ENCODE assay signal across 10 cellular contexts in the genomic region with DNA sequence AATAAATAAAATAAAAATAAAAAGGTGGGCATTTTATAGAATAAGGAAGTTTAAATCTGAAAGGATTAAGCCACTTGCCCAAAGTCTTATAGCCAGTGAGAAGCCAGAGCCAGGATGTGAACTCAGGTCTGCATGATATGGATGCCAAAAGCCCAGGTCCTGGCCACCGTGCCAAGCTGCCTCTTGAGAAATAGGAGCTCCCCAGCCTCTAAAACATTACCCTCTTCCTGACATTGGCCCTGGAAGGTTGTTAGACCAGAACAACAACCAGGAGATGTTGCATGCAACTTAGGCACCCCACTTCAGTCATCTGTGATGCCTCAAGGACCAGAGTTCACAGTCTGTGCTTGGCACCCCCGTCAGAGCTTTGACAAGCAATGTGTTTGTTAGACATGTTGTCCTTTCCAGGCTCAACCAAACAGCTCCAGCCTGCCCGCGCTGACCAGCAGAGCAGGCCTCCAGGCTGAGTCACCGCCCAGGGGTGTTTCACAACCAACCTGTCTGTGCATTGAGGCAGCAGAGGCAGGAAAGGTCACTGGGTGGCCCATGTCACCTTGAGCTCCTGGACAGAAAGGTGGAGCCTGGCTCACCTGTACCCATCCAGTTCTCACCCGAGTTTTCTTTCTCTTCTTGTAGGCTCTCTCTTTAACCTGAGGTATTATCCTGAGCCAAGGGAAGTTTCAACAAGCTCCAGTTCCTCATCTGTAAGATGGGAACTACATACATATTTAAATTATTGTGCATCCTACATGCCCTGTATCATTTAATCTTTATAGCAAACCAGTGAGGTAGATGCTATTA. TPM values are rescaled to one million over a fixed set of nuclear protein-coding genes. Genes with fewer than 3 reads are reported as not detected.
DNase-seq lines count a peak whose midpoint lies in the region; ATAC-seq and TF ChIP-seq lines count a peak whose summit lies in the region.
"Had no signal": no experiment of that assay in that cellular context is flagged by ENCODE, and none has a peak within 500 bp of the region (broad histone marks: within the 10 kb centered on the region; RNA-seq: fewer than 3 reads in every experiment).

No MANE protein-coding gene starts in this region.

- no peaks in the 10 kb centered on the region for H3K36me3 Mint-ChIP-seq in naive thymus-derived CD4-positive, alpha-beta T cell

- H3K27me3 Mint-ChIP-seq in naive thymus-derived CD4-positive, alpha-beta T cell: peaks cover 0 to 8% (median 0%) of the 10 kb centered on the region in 5 donors

- intact Hi-C loops in naive thymus-derived CD4-positive, alpha-beta T cell (cut with micrococcal nuclease): no loop called here

- no peaks in the 10 kb centered on the region for H3K36me3 ChIP-seq in naive thymus-derived CD4-positive, alpha-beta T cell (ENCODE audit: control insufficient read depth in 2 of 3, insufficient read depth in 3 of 3, low read length in 3 of 3)

- CTCF ChIA-PET in naive thymus-derived CD4-positive, alpha-beta T cell (lab: Charles Lee): interaction anchor here (0.6 kb wide), 1 partner anchor 39 kb away, joined by 3 read pairs; no protein-coding TSS in a partner anchor

- POLR2A ChIA-PET in naive thymus-derived CD4-positive, alpha-beta T cell (lab: Charles Lee): interaction anchor here (0.6 kb wide), 1 partner anchor 868 kb away, joined by 3 read pairs; no protein-coding TSS in a partner anchor

- TF ChIP-seq POLR2A in NB4 (IDR thresholded peaks at IDR 0.05; ENCODE audit: extremely low read depth, insufficient read length): no peak

- DNase-seq in CD1c-positive myeloid dendritic cell (ENCODE audit: extremely low spot score): peak; percentile 68
- DNase-seq in NB4 (ENCODE audit: low read depth): peak; percentile 68
- DNase-seq in epithelial cell of esophagus (ENCODE audit: low read depth): peak; percentile 85
- no peak for DNase-seq in naive thymus-derived CD4-positive, alpha-beta T cell
- no peak for DNase-seq in activated CD8-positive, alpha-beta memory T cell treated with anti-CD3 and anti-CD28 coated beads, Interleukin-2, amount 50 U/mL, for 4 hours
- no peak for DNase-seq in activated CD8-positive, alpha-beta memory T cell treated with anti-CD3 and anti-CD28 coated beads for 24 hours
- DNase-seq in stimulated activated naive CD4-positive, alpha-beta T cell treated with Interleukin-2 at 50 U/mL for 16 hours (lab: John Stamatoyannopoulos, UW): no peak
- DNase-seq in ecto neural progenitor cell (ENCODE audit: low spot score): no peak
- DNase-seq: activated CD4-positive, alpha-beta T cell treated with anti-CD3 and anti-CD28 coated beads, Interleukin-2, amount 50 U/mL, for 48 hours; DMS79 had no signal

- no peak overlapping the region for H3K4me3 Mint-ChIP-seq in naive thymus-derived CD4-positive, alpha-beta T cell

- H3K27me3 ChIP-seq in naive thymus-derived CD4-positive, alpha-beta T cell (ENCODE audit: control insufficient read depth in 2 of 2, insufficient read depth in 2 of 2, low read length in 2 of 2): no peaks in the 10 kb centered on the region

- TF ChIP-seq CTCF in NB4 (IDR thresholded peaks at IDR 0.05; ENCODE audit: low read depth, low read length): no peak
- TF ChIP-seq CTCF in epithelial cell of esophagus (IDR thresholded peaks at IDR 0.05; ENCODE audit: insufficient read depth, low read depth, low read length, missing control alignments): no peak

- no peak overlapping the region for H3K27ac ChIP-seq in naive thymus-derived CD4-positive, alpha-beta T cell (ENCODE audit: low read depth, low read length)

- H3K9me3 Mint-ChIP-seq in naive thymus-derived CD4-positive, alpha-beta T cell: no peaks in the 10 kb centered on the region

- peak; percentile 53 for ATAC-seq in naive thymus-derived CD4-positive, alpha-beta T cell

- no peaks in the 10 kb centered on the region for H3K9me3 ChIP-seq in naive thymus-derived CD4-positive, alpha-beta T cell (ENCODE audit: control insufficient read depth in 2 of 3, low read length in 3 of 3)

- no peaks in the 10 kb centered on the region for H3K4me1 ChIP-seq in naive thymus-derived CD4-positive, alpha-beta T cell (ENCODE audit: control insufficient read depth in 2 of 2, insufficient read depth in 2 of 2, low read length in 2 of 2)

- no peaks in the 10 kb centered on the region for H3K4me1 Mint-ChIP-seq in naive thymus-derived CD4-positive, alpha-beta T cell

- no peak overlapping the region for H3K4me3 ChIP-seq in NB4 (ENCODE audit: low read depth, low read length)
- H3K4me3 ChIP-seq in epithelial cell of esophagus (ENCODE audit: low read length): no peak overlapping the region
- H3K4me3 ChIP-seq in naive thymus-derived CD4-positive, alpha-beta T cell (ENCODE audit: low read length): no peak overlapping the region

- H3K27ac Mint-ChIP-seq in naive thymus-derived CD4-positive, alpha-beta T cell: peak overlapping the region in 1 of 9 donors; percentile 21

RNA-seq across cellular contexts. Expression of a gene that starts 14.9 kb away (rescaled TPM):
- 10 to 100 TPM in 3 of 5 experiments, 1 to 10 TPM in 2; 5.5 to 23.0 (median 14.4) TPM for total RNA-seq in naive thymus-derived CD4-positive, alpha-beta T cell
- polyA plus RNA-seq in naive thymus-derived CD4-positive, alpha-beta T cell: 10 to 100 TPM in 1 of 2 donors, 1 to 10 TPM in 1; 4.5 to 13.2 TPM

RNA-seq across cellular contexts. Expression of a gene that starts 54.6 kb away (rescaled TPM):
- 10 to 100 TPM in 3 of 5 experiments, 1 to 10 TPM in 2; 4.5 to 50.7 (median 11.8) TPM for total RNA-seq in naive thymus-derived CD4-positive, alpha-beta T cell
- polyA plus RNA-seq in naive thymus-derived CD4-positive, alpha-beta T cell: 1 to 10 TPM; 2.3 to 4.6 TPM

RNA-seq across cellular contexts. Expression of a gene that starts 55.6 kb away (rescaled TPM):
- total RNA-seq in naive thymus-derived CD4-positive, alpha-beta T cell: 10 to 100 TPM; 19.8 to 29.0 (median 25.7) TPM
- polyA plus RNA-seq in naive thymus-derived CD4-positive, alpha-beta T cell: 10 to 100 TPM in 1 of 2 donors, 1 to 10 TPM in 1; 8.5 to 22.9 TPM

Comparison
In these comparisons a context has a peak if more than half of its experiments do, and no peak if none do; other contexts are left out.
1. DNase-seq: peak in CD1c-positive myeloid dendritic cell (single experiment), NB4 (single experiment) and epithelial cell of esophagus (single experiment); none in naive thymus-derived CD4-positive, alpha-beta T cell (0 of 9), activated CD8-positive, alpha-beta memory T cell treated with anti-CD3 and anti-CD28 coated beads, Interleukin-2, amount 50 U/mL, for 4 hours (single experiment), activated CD8-positive, alpha-beta memory T cell treated with anti-CD3 and anti-CD28 coated beads for 24 hours (single experiment), stimulated activated naive CD4-positive, alpha-beta T cell treated with Interleukin-2 at 50 U/mL for 16 hours (single experiment) and ecto neural progenitor cell (single experiment).